In the genomic region with DNA sequence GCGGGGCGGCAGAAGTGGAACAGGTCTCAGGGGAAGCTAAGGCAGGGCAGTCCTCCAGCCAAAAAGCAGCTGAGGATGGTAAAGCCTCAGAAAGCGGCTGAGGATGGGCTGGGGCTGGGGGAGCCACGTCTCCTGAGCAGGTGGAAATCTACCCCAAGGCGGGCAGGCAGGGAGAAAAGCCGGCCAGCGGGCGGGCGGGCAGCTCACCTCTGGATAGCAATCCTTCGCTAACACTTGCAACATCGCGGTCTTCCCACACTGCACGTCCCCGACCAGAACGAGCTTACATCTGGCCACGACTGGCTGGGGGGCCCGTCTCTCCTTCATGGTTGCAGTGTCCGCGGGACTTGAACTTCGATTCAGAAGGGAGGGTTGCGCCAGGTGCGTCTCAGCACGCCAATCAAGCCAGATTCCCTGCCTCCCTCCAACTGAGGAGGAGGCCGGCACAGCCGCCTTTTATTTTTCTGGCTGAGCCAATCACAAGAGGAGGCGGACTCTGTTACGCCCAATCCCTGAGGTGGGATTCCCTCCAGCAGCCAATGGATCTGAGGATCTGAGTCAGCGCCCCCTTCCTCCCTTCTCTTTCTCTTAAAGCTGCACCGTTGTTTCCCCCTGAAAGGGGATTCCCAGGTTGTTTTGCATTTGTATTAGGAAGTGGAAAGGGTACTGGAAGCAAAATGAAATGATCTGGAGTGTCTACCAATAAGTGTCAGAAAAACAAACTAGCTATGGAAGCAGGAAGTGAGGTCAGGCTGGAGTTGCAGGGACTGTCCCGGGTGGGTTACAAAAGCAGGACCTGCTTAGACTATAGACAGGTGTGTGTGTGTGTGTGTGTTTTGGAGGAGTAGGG, we compare ENCODE assay signal across 1 cellular context.
TF ChIP-seq lines count a peak whose summit lies in the region.

A gene (minus strand): TSS at position 430 of the 850 bp plus-strand sequence. CDS start 103 bp downstream, at position 327.

TF ChIP-seq in HepG2, 621 proteins besides CTCF, POLR2A, EP300 and RAD21 (continued from another document and continues in another):
- TF ChIP-seq RBM39 (IDR thresholded peaks at IDR 0.05; ENCODE audit: low read depth, low read length, poor library complexity, severe bottlenecking) (no peak), CBX1 (IDR thresholded peaks at IDR 0.05; ENCODE audit: low read depth) (no peak), ZFP82 (CRISPR knock-in tag; IDR thresholded peaks at IDR 0.05; ENCODE audit: borderline replicate concordance) (no peak), JUN (CRISPR knock-in tag; IDR thresholded peaks at IDR 0.05) (0 out of 2 replicates have a peak, but pooled peaks have one; percentile 14), NCOA2 (CRISPR knock-in tag; IDR thresholded peaks at IDR 0.05) (peak; percentile 29; the same call in 1 of the 2 replicates), ZNF207 (IDR thresholded peaks at IDR 0.05; ENCODE audit: borderline replicate concordance) (no peak), ZNF619 (CRISPR knock-in tag; IDR thresholded peaks at IDR 0.05) (no peak), ZNF557 (CRISPR knock-in tag; IDR thresholded peaks at IDR 0.05) (peak; percentile 81), KMT2A (CRISPR knock-in tag; IDR thresholded peaks at IDR 0.05) (0 out of 2 replicates have a peak, but pooled peaks have one; percentile 52), CENPT (CRISPR knock-in tag; IDR thresholded peaks at IDR 0.05; ENCODE audit: low read depth) (0 out of 2 replicates have a peak, but pooled peaks have one; percentile 52), GLI4 (CRISPR knock-in tag; IDR thresholded peaks at IDR 0.05; ENCODE audit: borderline replicate concordance) (peak; percentile 63; the same call in 1 of the 2 replicates), GTF2F1 (IDR thresholded peaks at IDR 0.05; ENCODE audit: low read length) (no peak; the same call in 1 of the 2 replicates), MAZ (IDR thresholded peaks at IDR 0.05; ENCODE audit: borderline replicate concordance, low read depth, low read length) (peak; percentile 56; the same call in 1 of the 2 replicates), MAZ (CRISPR knock-in tag; IDR thresholded peaks at IDR 0.05; ENCODE audit: low read depth) (peak; percentile 29; the same call in 1 of the 2 replicates), ZNF350 (CRISPR knock-in tag; IDR thresholded peaks at IDR 0.05; ENCODE audit: borderline replicate concordance, low read depth) (peak; percentile 63), ZSCAN30 (CRISPR knock-in tag; IDR thresholded peaks at IDR 0.05) (no peak), ZNF44 (CRISPR knock-in tag; IDR thresholded peaks at IDR 0.05) (no peak), ZFY (CRISPR knock-in tag; IDR thresholded peaks at IDR 0.05) (peak; percentile 52; the same call in 1 of the 2 replicates), RAD51 (IDR thresholded peaks at IDR 0.05; ENCODE audit: borderline replicate concordance) (no peak), TCF12 (IDR thresholded peaks at IDR 0.05) (no peak), TCF12 (CRISPR knock-in tag; IDR thresholded peaks at IDR 0.05) (0 out of 2 replicates have a peak, but pooled peaks have one; percentile 56), ZNF33B (CRISPR knock-in tag; IDR thresholded peaks at IDR 0.05) (no peak), BCL6 (CRISPR knock-in tag; IDR thresholded peaks at IDR 0.05) (0 out of 2 replicates have a peak, but pooled peaks have one; percentile 10), HOXA9 (CRISPR knock-in tag; IDR thresholded peaks at IDR 0.05; ENCODE audit: borderline replicate concordance) (no peak), AGO1 (IDR thresholded peaks at IDR 0.05; ENCODE audit: low read depth, low read length, poor library complexity, severe bottlenecking) (no peak), ISL2 (CRISPR knock-in tag; IDR thresholded peaks at IDR 0.05) (peak; percentile 48; the same call in 1 of the 2 replicates), ZNF749 (CRISPR knock-in tag; IDR thresholded peaks at IDR 0.05; ENCODE audit: borderline replicate concordance) (0 out of 2 replicates have a peak, but pooled peaks have one; percentile 53), MYC (CRISPR knock-in tag; IDR thresholded peaks at IDR 0.05; ENCODE audit: borderline replicate concordance) (no peak), FOSL2 (CRISPR knock-in tag; IDR thresholded peaks at IDR 0.05) (0 out of 2 replicates have a peak, but pooled peaks have one; percentile 11), GPN1 (CRISPR knock-in tag; IDR thresholded peaks at IDR 0.05; ENCODE audit: borderline replicate concordance) (no peak), ZNF329 (CRISPR knock-in tag; IDR thresholded peaks at IDR 0.05; ENCODE audit: low read depth) (0 out of 2 replicates have a peak, but pooled peaks have one; percentile 20), ZNF75D (CRISPR knock-in tag; IDR thresholded peaks at IDR 0.05; ENCODE audit: borderline replicate concordance) (no peak), ZNF337 (CRISPR knock-in tag; IDR thresholded peaks at IDR 0.05; ENCODE audit: borderline replicate concordance, low read depth) (no peak), ZNF235 (CRISPR knock-in tag; IDR thresholded peaks at IDR 0.05; ENCODE audit: borderline replicate concordance) (no peak), NFIC (IDR thresholded peaks at IDR 0.05; ENCODE audit: low read length) (no peak), ZNF34 (CRISPR knock-in tag; IDR thresholded peaks at IDR 0.05; ENCODE audit: borderline replicate concordance) (peak; percentile 52; the same call in 1 of the 2 replicates), PAF1 (CRISPR knock-in tag; IDR thresholded peaks at IDR 0.05) (no peak), ZNF232 (CRISPR knock-in tag; IDR thresholded peaks at IDR 0.05; ENCODE audit: borderline replicate concordance) (no peak), ZEB1 (IDR thresholded peaks at IDR 0.05; ENCODE audit: insufficient replicate concordance, low read depth) (no peak)
- TF ChIP-seq, protein P1, sequence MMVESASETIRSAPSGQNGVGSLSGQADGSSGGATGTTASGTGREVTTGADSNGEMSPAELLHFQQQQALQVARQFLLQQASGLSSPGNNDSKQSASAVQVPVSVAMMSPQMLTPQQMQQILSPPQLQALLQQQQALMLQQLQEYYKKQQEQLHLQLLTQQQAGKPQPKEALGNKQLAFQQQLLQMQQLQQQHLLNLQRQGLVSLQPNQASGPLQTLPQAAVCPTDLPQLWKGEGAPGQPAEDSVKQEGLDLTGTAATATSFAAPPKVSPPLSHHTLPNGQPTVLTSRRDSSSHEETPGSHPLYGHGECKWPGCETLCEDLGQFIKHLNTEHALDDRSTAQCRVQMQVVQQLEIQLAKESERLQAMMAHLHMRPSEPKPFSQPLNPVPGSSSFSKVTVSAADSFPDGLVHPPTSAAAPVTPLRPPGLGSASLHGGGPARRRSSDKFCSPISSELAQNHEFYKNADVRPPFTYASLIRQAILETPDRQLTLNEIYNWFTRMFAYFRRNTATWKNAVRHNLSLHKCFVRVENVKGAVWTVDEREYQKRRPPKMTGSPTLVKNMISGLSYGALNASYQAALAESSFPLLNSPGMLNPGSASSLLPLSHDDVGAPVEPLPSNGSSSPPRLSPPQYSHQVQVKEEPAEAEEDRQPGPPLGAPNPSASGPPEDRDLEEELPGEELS (CRISPR knock-in tag; IDR thresholded peaks at IDR 0.05), result 0 out of 2 replicates have a peak, but pooled peaks have one; percentile 10
- TF ChIP-seq, protein P2, sequence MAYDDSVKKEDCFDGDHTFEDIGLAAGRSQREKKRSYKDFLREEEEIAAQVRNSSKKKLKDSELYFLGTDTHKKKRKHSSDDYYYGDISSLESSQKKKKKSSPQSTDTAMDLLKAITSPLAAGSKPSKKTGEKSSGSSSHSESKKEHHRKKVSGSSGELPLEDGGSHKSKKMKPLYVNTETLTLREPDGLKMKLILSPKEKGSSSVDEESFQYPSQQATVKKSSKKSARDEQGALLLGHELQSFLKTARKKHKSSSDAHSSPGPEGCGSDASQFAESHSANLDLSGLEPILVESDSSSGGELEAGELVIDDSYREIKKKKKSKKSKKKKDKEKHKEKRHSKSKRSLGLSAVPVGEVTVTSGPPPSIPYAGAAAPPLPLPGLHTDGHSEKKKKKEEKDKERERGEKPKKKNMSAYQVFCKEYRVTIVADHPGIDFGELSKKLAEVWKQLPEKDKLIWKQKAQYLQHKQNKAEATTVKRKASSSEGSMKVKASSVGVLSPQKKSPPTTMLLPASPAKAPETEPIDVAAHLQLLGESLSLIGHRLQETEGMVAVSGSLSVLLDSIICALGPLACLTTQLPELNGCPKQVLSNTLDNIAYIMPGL (CRISPR knock-in tag; IDR thresholded peaks at IDR 0.05; ENCODE audit: borderline replicate concordance in 1 of 2, low read depth in 1 of 2), result peak; percentile 46 to 68; a peak in 3 of 4 replicates
- TF ChIP-seq, protein P3, sequence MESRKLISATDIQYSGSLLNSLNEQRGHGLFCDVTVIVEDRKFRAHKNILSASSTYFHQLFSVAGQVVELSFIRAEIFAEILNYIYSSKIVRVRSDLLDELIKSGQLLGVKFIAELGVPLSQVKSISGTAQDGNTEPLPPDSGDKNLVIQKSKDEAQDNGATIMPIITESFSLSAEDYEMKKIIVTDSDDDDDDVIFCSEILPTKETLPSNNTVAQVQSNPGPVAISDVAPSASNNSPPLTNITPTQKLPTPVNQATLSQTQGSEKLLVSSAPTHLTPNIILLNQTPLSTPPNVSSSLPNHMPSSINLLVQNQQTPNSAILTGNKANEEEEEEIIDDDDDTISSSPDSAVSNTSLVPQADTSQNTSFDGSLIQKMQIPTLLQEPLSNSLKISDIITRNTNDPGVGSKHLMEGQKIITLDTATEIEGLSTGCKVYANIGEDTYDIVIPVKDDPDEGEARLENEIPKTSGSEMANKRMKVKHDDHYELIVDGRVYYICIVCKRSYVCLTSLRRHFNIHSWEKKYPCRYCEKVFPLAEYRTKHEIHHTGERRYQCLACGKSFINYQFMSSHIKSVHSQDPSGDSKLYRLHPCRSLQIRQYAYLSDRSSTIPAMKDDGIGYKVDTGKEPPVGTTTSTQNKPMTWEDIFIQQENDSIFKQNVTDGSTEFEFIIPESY (CRISPR knock-in tag; IDR thresholded peaks at IDR 0.05), result no peak
- TF ChIP-seq, protein P4, sequence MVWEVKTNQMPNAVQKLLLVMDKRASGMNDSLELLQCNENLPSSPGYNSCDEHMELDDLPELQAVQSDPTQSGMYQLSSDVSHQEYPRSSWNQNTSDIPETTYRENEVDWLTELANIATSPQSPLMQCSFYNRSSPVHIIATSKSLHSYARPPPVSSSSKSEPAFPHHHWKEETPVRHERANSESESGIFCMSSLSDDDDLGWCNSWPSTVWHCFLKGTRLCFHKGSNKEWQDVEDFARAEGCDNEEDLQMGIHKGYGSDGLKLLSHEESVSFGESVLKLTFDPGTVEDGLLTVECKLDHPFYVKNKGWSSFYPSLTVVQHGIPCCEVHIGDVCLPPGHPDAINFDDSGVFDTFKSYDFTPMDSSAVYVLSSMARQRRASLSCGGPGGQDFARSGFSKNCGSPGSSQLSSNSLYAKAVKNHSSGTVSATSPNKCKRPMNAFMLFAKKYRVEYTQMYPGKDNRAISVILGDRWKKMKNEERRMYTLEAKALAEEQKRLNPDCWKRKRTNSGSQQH (CRISPR knock-in tag; IDR thresholded peaks at IDR 0.05; ENCODE audit: low read depth), result no peak
- TF ChIP-seq, protein P5, sequence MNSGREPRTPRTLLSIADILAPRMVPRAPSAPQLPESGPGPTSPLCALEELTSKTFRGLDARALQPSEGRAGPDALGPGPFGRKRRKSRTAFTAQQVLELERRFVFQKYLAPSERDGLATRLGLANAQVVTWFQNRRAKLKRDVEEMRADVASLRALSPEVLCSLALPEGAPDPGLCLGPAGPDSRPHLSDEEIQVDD (CRISPR knock-in tag; IDR thresholded peaks at IDR 0.05; ENCODE audit: borderline replicate concordance), result no peak
- TF ChIP-seq, protein P6, sequence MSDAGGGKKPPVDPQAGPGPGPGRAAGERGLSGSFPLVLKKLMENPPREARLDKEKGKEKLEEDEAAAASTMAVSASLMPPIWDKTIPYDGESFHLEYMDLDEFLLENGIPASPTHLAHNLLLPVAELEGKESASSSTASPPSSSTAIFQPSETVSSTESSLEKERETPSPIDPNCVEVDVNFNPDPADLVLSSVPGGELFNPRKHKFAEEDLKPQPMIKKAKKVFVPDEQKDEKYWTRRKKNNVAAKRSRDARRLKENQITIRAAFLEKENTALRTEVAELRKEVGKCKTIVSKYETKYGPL (CRISPR knock-in tag; IDR thresholded peaks at IDR 0.05), result no peak
- TF ChIP-seq, protein P7, sequence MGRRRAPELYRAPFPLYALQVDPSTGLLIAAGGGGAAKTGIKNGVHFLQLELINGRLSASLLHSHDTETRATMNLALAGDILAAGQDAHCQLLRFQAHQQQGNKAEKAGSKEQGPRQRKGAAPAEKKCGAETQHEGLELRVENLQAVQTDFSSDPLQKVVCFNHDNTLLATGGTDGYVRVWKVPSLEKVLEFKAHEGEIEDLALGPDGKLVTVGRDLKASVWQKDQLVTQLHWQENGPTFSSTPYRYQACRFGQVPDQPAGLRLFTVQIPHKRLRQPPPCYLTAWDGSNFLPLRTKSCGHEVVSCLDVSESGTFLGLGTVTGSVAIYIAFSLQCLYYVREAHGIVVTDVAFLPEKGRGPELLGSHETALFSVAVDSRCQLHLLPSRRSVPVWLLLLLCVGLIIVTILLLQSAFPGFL (CRISPR knock-in tag; IDR thresholded peaks at IDR 0.05), result no peak
- TF ChIP-seq, protein P8, sequence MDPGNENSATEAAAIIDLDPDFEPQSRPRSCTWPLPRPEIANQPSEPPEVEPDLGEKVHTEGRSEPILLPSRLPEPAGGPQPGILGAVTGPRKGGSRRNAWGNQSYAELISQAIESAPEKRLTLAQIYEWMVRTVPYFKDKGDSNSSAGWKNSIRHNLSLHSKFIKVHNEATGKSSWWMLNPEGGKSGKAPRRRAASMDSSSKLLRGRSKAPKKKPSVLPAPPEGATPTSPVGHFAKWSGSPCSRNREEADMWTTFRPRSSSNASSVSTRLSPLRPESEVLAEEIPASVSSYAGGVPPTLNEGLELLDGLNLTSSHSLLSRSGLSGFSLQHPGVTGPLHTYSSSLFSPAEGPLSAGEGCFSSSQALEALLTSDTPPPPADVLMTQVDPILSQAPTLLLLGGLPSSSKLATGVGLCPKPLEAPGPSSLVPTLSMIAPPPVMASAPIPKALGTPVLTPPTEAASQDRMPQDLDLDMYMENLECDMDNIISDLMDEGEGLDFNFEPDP (CRISPR knock-in tag; conservative IDR thresholded peaks at IDR 0.05), result no peak
- TF ChIP-seq, protein P9, sequence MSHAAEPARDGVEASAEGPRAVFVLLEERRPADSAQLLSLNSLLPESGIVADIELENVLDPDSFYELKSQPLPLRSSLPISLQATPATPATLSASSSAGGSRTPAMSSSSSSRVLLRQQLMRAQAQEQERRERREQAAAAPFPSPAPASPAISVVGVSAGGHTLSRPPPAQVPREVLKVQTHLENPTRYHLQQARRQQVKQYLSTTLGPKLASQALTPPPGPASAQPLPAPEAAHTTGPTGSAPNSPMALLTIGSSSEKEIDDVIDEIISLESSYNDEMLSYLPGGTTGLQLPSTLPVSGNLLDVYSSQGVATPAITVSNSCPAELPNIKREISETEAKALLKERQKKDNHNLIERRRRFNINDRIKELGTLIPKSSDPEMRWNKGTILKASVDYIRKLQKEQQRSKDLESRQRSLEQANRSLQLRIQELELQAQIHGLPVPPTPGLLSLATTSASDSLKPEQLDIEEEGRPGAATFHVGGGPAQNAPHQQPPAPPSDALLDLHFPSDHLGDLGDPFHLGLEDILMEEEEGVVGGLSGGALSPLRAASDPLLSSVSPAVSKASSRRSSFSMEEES (CRISPR knock-in tag; IDR thresholded peaks at IDR 0.05), result no peak
- TF ChIP-seq, protein P10, sequence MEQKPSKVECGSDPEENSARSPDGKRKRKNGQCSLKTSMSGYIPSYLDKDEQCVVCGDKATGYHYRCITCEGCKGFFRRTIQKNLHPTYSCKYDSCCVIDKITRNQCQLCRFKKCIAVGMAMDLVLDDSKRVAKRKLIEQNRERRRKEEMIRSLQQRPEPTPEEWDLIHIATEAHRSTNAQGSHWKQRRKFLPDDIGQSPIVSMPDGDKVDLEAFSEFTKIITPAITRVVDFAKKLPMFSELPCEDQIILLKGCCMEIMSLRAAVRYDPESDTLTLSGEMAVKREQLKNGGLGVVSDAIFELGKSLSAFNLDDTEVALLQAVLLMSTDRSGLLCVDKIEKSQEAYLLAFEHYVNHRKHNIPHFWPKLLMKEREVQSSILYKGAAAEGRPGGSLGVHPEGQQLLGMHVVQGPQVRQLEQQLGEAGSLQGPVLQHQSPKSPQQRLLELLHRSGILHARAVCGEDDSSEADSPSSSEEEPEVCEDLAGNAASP (CRISPR knock-in tag; IDR thresholded peaks at IDR 0.05; ENCODE audit: borderline replicate concordance), result peak; percentile 21; the same call in 1 of the 2 replicates
